23 cellular contexts compared by ENCODE assay signal in genomic region chr22:27756212-27756660, GRCh38.
"Had no signal": no experiment of that assay in that cellular context is flagged by ENCODE, and none has a peak within 500 bp of the region (broad histone marks: within the 10 kb centered on the region; RNA-seq: fewer than 3 reads in every experiment).

No MANE protein-coding gene starts in this region.

- H3K36me3 ChIP-seq: breast epithelium, left ventricle myocardium inferior, pancreas, right lobe of liver, stomach, suprapubic skin, uterus, WERI-Rb-1 had no signal

- H3K4me3 ChIP-seq: breast epithelium, hepatocyte, left ventricle myocardium inferior, pancreas, right lobe of liver, skin epidermis, stomach, suprapubic skin, uterus had no signal

- DNase-seq: activated CD4-positive, alpha-beta T cell treated with anti-CD3 and anti-CD28 coated beads, Interleukin-2, amount 50 U/mL, for 1 hour; activated CD4-positive, CD25-positive, alpha-beta regulatory T cell treated with anti-CD3 and anti-CD28 coated beads, Interleukin-2, amount 50 U/mL, for 72 hours; activated T-cell treated with anti-CD3 and anti-CD28 coated beads, Interleukin-2, amount 50 U/mL, for 1 hour; cerebellar nuclear complex; cortex of kidney; foreskin fibroblast; immature natural killer cell; kidney glomerular epithelial cell; left ventricle myocardium inferior; mammary epithelial cell; pancreas; right lobe of liver; stimulated activated CD4-positive, alpha-beta T cell treated with anti-CD3 and anti-CD28 coated beads, Interleukin-1b, Interleukin-23, amount 100 ng/mL, for 48 hours; stomach; T-helper 1 cell; trophoblast cell; uterus; WERI-Rb-1 had no signal

- H3K4me1 ChIP-seq: breast epithelium, pancreas, right lobe of liver had no signal

- H2AFZ ChIP-seq: hepatocyte had no signal

- H3K27me3 ChIP-seq: breast epithelium, hepatocyte, pancreas, right lobe of liver, stomach, suprapubic skin, uterus had no signal

- H3K9me3 ChIP-seq: breast epithelium, left ventricle myocardium inferior, pancreas, right lobe of liver, stomach, suprapubic skin, uterus had no signal

- H3K79me2 ChIP-seq: hepatocyte had no signal

- H3K27ac ChIP-seq: breast epithelium, epithelial cell of prostate, hepatocyte, left ventricle myocardium inferior, pancreas, right lobe of liver, skin epidermis, suprapubic skin, uterus, WERI-Rb-1 had no signal

- H3K4me2 ChIP-seq: hepatocyte had no signal
